8 cellular contexts compared by ENCODE assay signal in genomic region chr3:172516318-172517214, GRCh38. TPM values are rescaled to one million over a fixed set of nuclear protein-coding genes. Genes with fewer than 3 reads are reported as not detected.
DNase-seq lines count a peak whose midpoint lies in the region; ATAC-seq and FAIRE-seq lines count a peak whose summit lies in the region.

No MANE protein-coding gene starts in this region.

- in situ Hi-C loops in ACHN (cut with HindIII; ENCODE audit: low pct_ligation_motif_present, low pct_unique_long_range_greater_than_20kb, low sequenced_read_pairs) = no loop called here

- peak; percentile 98 for ATAC-seq in esophagus mucosa

- DNase-seq in GM04503 (ENCODE audit: low read depth) (peak; percentile 31), RCC 7860 (ENCODE audit: low spot score) (peak; percentile 92), posterior vena cava (ENCODE audit: low spot score) (peak; percentile 84), ACHN (no peak), DMS114 treated with DMSO at 0.1 percent for 48 hours (lab: John Stamatoyannopoulos, UW; ENCODE audit: unreplicated experiment) (no peak), NCI-H2171 (lab: John Stamatoyannopoulos, UW) (no peak), NCI-H1436 treated with DMSO at 0.1 percent for 48 hours (lab: John Stamatoyannopoulos, UW) (no peak)

- intact Hi-C loops in posterior vena cava (cut with DNase I) = loop anchor here in 1 of 2 donors (10.0 kb wide), 1 partner anchor 78 kb away; no protein-coding TSS in a partner anchor

- FAIRE-seq in RCC 7860 (lab: Jason Lieb, UNC) = peak; percentile 95

RNA-seq across cellular contexts. Expression of gene TNFSF10, which starts 6.7 kb away (rescaled TPM):
- 40.2 TPM for total RNA-seq in esophagus mucosa
- total RNA-seq in posterior vena cava = 10 to 100 TPM; 17.3 to 18.7 TPM

Comparison
In these comparisons a context has a peak if more than half of its experiments do, and no peak if none do; other contexts are left out.
1. DNase-seq: peak in GM04503 (single experiment), RCC 7860 (single experiment) and posterior vena cava (single experiment); none in ACHN (single experiment), DMS114 treated with DMSO at 0.1 percent for 48 hours (single experiment), NCI-H2171 (single experiment) and NCI-H1436 treated with DMSO at 0.1 percent for 48 hours (single experiment).